In the genomic region with DNA sequence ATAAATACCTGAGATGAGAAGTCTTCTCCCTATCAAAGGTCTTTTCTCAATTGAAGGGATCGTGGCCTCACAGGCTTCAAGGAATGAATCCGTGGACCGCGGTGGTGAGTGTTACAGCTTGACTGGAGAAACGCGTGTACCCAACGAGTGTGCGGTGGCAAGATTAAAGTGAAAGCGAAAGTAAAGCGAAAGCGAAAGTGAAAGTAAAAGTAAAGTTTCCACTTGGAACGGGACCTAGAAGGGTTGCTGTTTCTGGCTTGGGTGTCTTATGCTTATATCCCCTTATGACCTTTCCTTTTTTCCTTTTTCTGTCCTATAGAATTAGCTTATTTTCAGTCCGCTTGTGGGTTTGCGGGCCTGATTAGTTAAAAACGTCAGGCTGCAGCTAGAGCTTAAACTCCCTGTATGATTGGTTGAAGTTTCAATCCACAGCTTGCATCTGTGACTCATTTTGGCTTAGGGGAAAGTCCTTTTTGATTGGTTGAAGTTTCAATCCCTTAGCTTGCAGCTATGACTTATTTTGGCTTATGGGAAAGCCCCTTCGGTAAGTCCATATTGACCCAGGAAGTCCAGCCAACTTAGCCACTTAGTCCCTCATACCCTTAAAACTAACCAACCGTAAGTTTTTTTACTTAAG, we compare ENCODE assay signal across 1 cellular context.
TF ChIP-seq lines count a peak whose summit lies in the region.

No MANE protein-coding gene starts in this region.

TF ChIP-seq in H1, 55 proteins besides CTCF, POLR2A, EP300 and RAD21 (continued from another document):
- TF ChIP-seq JUN (IDR thresholded peaks at IDR 0.05; ENCODE audit: low read depth, low read length) (no peak), TBP (IDR thresholded peaks at IDR 0.05; ENCODE audit: low read depth, low read length) (no peak), TCF12 (IDR thresholded peaks at IDR 0.05; ENCODE audit: low read depth, low read length) (no peak), HDAC6 (IDR thresholded peaks at IDR 0.05; ENCODE audit: low read depth, low read length) (no peak), FOSL1 (IDR thresholded peaks at IDR 0.05; ENCODE audit: insufficient read depth, low read depth, low read length) (no peak), KDM5A (IDR thresholded peaks at IDR 0.05; ENCODE audit: low read length) (no peak), RXRA (IDR thresholded peaks at IDR 0.05; ENCODE audit: insufficient read depth, low read depth, low read length) (no peak)
